10 cellular contexts compared by ENCODE assay signal in genomic region chr9:71681104-71681707, GRCh38.
DNase-seq lines count a peak whose midpoint lies in the region; ATAC-seq, FAIRE-seq and TF ChIP-seq lines count a peak whose summit lies in the region.
"Had no signal": no experiment of that assay in that cellular context is flagged by ENCODE, and none has a peak within 500 bp of the region (broad histone marks: within the 10 kb centered on the region; RNA-seq: fewer than 3 reads in every experiment).

No MANE protein-coding gene starts in this region.

- intact Hi-C loops in Right ventricle myocardium superior (cut with DNase I), result no loop called here

- H3K4me3 Mint-ChIP-seq in chondrocyte (ENCODE audit: unreplicated experiment), result no peak overlapping the region
- no peak overlapping the region for H3K4me3 Mint-ChIP-seq in nephron
- H3K4me3 Mint-ChIP-seq: naive thymus-derived CD4-positive, alpha-beta T cell had no signal

- H3K4me1 Mint-ChIP-seq in chondrocyte (ENCODE audit: low read depth) (peaks cover 50% of the 10 kb centered on the region), nephron (peaks cover 52% of the 10 kb centered on the region)

- no peak for FAIRE-seq in GM12892 (lab: Jason Lieb, UNC)

- H3K27ac Mint-ChIP-seq in chondrocyte (ENCODE audit: unreplicated experiment) (peak overlapping the region; percentile 55), nephron (peak overlapping the region; percentile 79 to 87 (median 86))

- no peak for TF ChIP-seq POLR2A in GM12892 (IDR thresholded peaks at IDR 0.05; ENCODE audit: low read depth, low read length)

- H3K9me3 Mint-ChIP-seq in chondrocyte (ENCODE audit: low read depth) (no peaks in the 10 kb centered on the region), nephron (peaks cover 2% of the 10 kb centered on the region)
- H3K9me3 Mint-ChIP-seq: naive thymus-derived CD4-positive, alpha-beta T cell had no signal

- TF ChIP-seq CTCF in chondrocyte (IDR thresholded peaks at IDR 0.05) (no peak), nephron (IDR thresholded peaks at IDR 0.05; ENCODE audit: unreplicated experiment in 3 of 3) (no peak)

- in situ Hi-C loops in G401 (cut with HindIII; ENCODE audit: low sequenced_read_pairs), result no loop called here

- H3K27me3 Mint-ChIP-seq in chondrocyte (ENCODE audit: low read depth) (no peaks in the 10 kb centered on the region), nephron (ENCODE audit: low read depth) (no peaks in the 10 kb centered on the region)
- H3K27me3 Mint-ChIP-seq: naive thymus-derived CD4-positive, alpha-beta T cell had no signal

- ATAC-seq in HG03354 (IDR thresholded peaks at IDR 0.05; ENCODE audit: poor library complexity, severe bottlenecking, unreplicated experiment), result peak; percentile 51
- ATAC-seq in Right ventricle myocardium superior (ENCODE audit: poor library complexity), result no peak
- no peak for ATAC-seq in HG02610 (IDR thresholded peaks at IDR 0.05; ENCODE audit: unreplicated experiment)
- ATAC-seq: naive thymus-derived CD4-positive, alpha-beta T cell had no signal

- H3K36me3 Mint-ChIP-seq in chondrocyte (ENCODE audit: low read depth) (peaks cover 6% of the 10 kb centered on the region), nephron (ENCODE audit: low read depth) (peaks cover 4% of the 10 kb centered on the region)

- DNase-seq in G401 (ENCODE audit: low spot score) (peak; percentile 19), chondrocyte (ENCODE audit: low spot score) (no peak), Right ventricle myocardium superior (no peak), GM12892 (ENCODE audit: insufficient read length) (no peak)
- no peak for DNase-seq in activated CD8-positive, alpha-beta memory T cell treated with anti-CD3 and anti-CD28 coated beads, Interleukin-2, amount 50 U/mL, for 48 hours
- DNase-seq: naive thymus-derived CD4-positive, alpha-beta T cell; NCI-H2171 treated with DMSO at 0.1 percent for 48 hours had no signal
